ENCODE assay signal across 21 cellular contexts in genomic region chr20:23117738-23118137, GRCh38. TPM values are rescaled to one million over a fixed set of nuclear protein-coding genes. Genes with fewer than 3 reads are reported as not detected.
DNase-seq lines count a peak whose midpoint lies in the region; TF ChIP-seq lines count a peak whose summit lies in the region.
"Had no signal": no experiment of that assay in that cellular context is flagged by ENCODE, and none has a peak within 500 bp of the region (broad histone marks: within the 10 kb centered on the region; RNA-seq: fewer than 3 reads in every experiment).

No MANE protein-coding gene starts in this region.

- WGBS in mesenchymal stem cell: 96% methylated on average over 8 of the region's 8 CpGs
- 93 to 97% (median 95%) methylated on average over 5 to 8 of the region's 8 CpGs for WGBS in spleen, 5 donors

- H3K14ac ChIP-seq in mesenchymal stem cell (ENCODE audit: low read length in 2 of 2): peak overlapping the region in 1 of 2 experiments; percentile 71

- no peak overlapping the region for H3K27ac Mint-ChIP-seq in chondrocyte (ENCODE audit: unreplicated experiment)

- H3K23ac ChIP-seq in mesenchymal stem cell (ENCODE audit: low read length in 2 of 2): no peak overlapping the region

- DNase-seq in mesenchymal stem cell (no peak), spleen (peak; percentile 49), COLO668 (lab: John Stamatoyannopoulos, UW; ENCODE audit: unreplicated experiment) (no peak), NCI-H82 treated with DMSO at 0.1 percent for 48 hours (lab: John Stamatoyannopoulos, UW; ENCODE audit: unreplicated experiment) (no peak), chondrocyte (ENCODE audit: low spot score) (no peak)
- DNase-seq: AML-193; EL; GDM1; IMR-90; KG1; MG63; NCI-H2029; NCI-H446; NCI-H524 treated with DMSO at 0.1 percent for 48 hours; NCI-H774; NK-92 treated with Interleukin-12 subunit alpha and Interleukin-12 subunit beta, amount 100 ng/mL, for 24 hours; PC-9 had no signal

- H2BK15ac ChIP-seq in mesenchymal stem cell (ENCODE audit: low read depth, poor library complexity, severe bottlenecking): peak overlapping the region; percentile 30

- H3K36me3 ChIP-seq in BLaER1 treated with 17β-estradiol and CSF1 and Interleukin-3, amounts not matched to agents 10 nM and 100 nM: peaks cover 0 to 55% (median 0%) of the 10 kb centered on the region in 11 experiments; a peak in 6 of 22 replicates
- H3K36me3 ChIP-seq in OCI-LY3 (replicated peaks; ENCODE audit: low read depth, low read length): no peaks in the 10 kb centered on the region
- no peaks in the 10 kb centered on the region for H3K36me3 ChIP-seq in mesenchymal stem cell (ENCODE audit: control insufficient read depth in 1 of 2, insufficient read depth in 2 of 2, low read depth in 1 of 2, low read length in 2 of 2)
- no peaks in the 10 kb centered on the region for H3K36me3 ChIP-seq in spleen
- H3K36me3 ChIP-seq: MG63, SJCRH30 had no signal

- peak overlapping the region; percentile 54 to 81 (median 75); a peak in 21 of 22 replicates for H3K9ac ChIP-seq in BLaER1 treated with 17β-estradiol and CSF1 and Interleukin-3, amounts not matched to agents 10 nM and 100 nM
- H3K9ac ChIP-seq in OCI-LY3 (ENCODE audit: low read length) (peak overlapping the region; percentile 62), mesenchymal stem cell (ENCODE audit: low read length) (no peak overlapping the region)

- no peaks in the 10 kb centered on the region for H3K9me3 Mint-ChIP-seq in chondrocyte (ENCODE audit: low read depth)

- peak overlapping the region; percentile 64 to 88 (median 81) for H3K27ac ChIP-seq in BLaER1 treated with 17β-estradiol and CSF1 and Interleukin-3, amounts not matched to agents 10 nM and 100 nM
- H3K27ac ChIP-seq in OCI-LY3 (ENCODE audit: low read length) (peak overlapping the region; percentile 79), mesenchymal stem cell (ENCODE audit: low read length, poor library complexity, severe bottlenecking) (no peak overlapping the region), spleen (peak overlapping the region in 1 of 8 donors; percentile 81)
- H3K27ac ChIP-seq: C4-2B, PC-9, SJCRH30 had no signal

- H2AK5ac ChIP-seq in mesenchymal stem cell (ENCODE audit: low read length, severe bottlenecking): no peak overlapping the region

- peaks cover 3% of the 10 kb centered on the region for H3K27me3 Mint-ChIP-seq in chondrocyte (ENCODE audit: low read depth)

- H4K8ac ChIP-seq in mesenchymal stem cell (ENCODE audit: low read length): peak overlapping the region; percentile 13

- H2BK12ac ChIP-seq in mesenchymal stem cell (ENCODE audit: low read length in 2 of 2): peak overlapping the region in 1 of 2 experiments; percentile 29

- H3K79me2 ChIP-seq in OCI-LY3 (ENCODE audit: low read length): no peaks in the 10 kb centered on the region

- no peaks in the 10 kb centered on the region for H4K20me1 ChIP-seq in BLaER1 treated with 17β-estradiol and CSF1 and Interleukin-3, amounts not matched to agents 10 nM and 100 nM
- no peaks in the 10 kb centered on the region for H4K20me1 ChIP-seq in OCI-LY3 (ENCODE audit: insufficient read depth, low read length)

- H3K18ac ChIP-seq in mesenchymal stem cell (ENCODE audit: low read depth in 1 of 2, low read length in 2 of 2): peak overlapping the region in 1 of 2 experiments; percentile 80

- no peak overlapping the region for H4K91ac ChIP-seq in mesenchymal stem cell (ENCODE audit: low read length)

- no peak overlapping the region for H3K4me3 Mint-ChIP-seq in chondrocyte (ENCODE audit: unreplicated experiment)

- H2AFZ ChIP-seq in OCI-LY3 (ENCODE audit: low read depth, low read length) (no peak overlapping the region), mesenchymal stem cell (ENCODE audit: low read depth, low read length) (no peak overlapping the region)
- H2AFZ ChIP-seq: PC-9 had no signal

- peak overlapping the region in 7 of 10 experiments; percentile 45 to 70 (median 60); a peak in 13 of 20 replicates for H3K4me3 ChIP-seq in BLaER1 treated with 17β-estradiol and CSF1 and Interleukin-3, amounts not matched to agents 10 nM and 100 nM
- H3K4me3 ChIP-seq in OCI-LY3 (ENCODE audit: low read length) (peak overlapping the region; percentile 36), mesenchymal stem cell (ENCODE audit: insufficient read depth in 1 of 2, low read depth in 1 of 2, low read length in 2 of 2) (no peak overlapping the region), spleen (no peak overlapping the region)
- H3K4me3 ChIP-seq: MG63, PC-9, SJCRH30 had no signal

- H2BK5ac ChIP-seq in mesenchymal stem cell (ENCODE audit: low read depth, low read length, poor library complexity, severe bottlenecking): no peak overlapping the region

- H2BK120ac ChIP-seq in mesenchymal stem cell (ENCODE audit: low read depth, low read length): no peak overlapping the region

- H3K4me1 Mint-ChIP-seq in chondrocyte (ENCODE audit: low read depth): peaks cover 12% of the 10 kb centered on the region

- peaks cover 87 to 98% (median 96%) of the 10 kb centered on the region in 10 experiments for H3K4me1 ChIP-seq in BLaER1 treated with 17β-estradiol and CSF1 and Interleukin-3, amounts not matched to agents 10 nM and 100 nM
- H3K4me1 ChIP-seq in OCI-LY3 (ENCODE audit: low read length) (peaks cover 81% of the 10 kb centered on the region), mesenchymal stem cell (ENCODE audit: control insufficient read depth, insufficient read depth, low read depth, low read length) (peaks cover 6% of the 10 kb centered on the region), spleen (peaks cover 4 to 84% (median 35%) of the 10 kb centered on the region in 6 donors)

- intact Hi-C loops in spleen (cut with DNase I; ENCODE audit: low total_unique reads): no loop called here

- H3K9me3 ChIP-seq in BLaER1 treated with 17β-estradiol and CSF1 and Interleukin-3, amounts not matched to agents 10 nM and 100 nM (replicated peaks in 1 of 11): no peaks in the 10 kb centered on the region
- H3K9me3 ChIP-seq in OCI-LY3 (ENCODE audit: insufficient read depth, low read length) (no peaks in the 10 kb centered on the region), mesenchymal stem cell (ENCODE audit: control insufficient read depth, low read length) (no peaks in the 10 kb centered on the region), spleen (no peaks in the 10 kb centered on the region)
- H3K9me3 ChIP-seq: MG63, SJCRH30 had no signal

- no peaks in the 10 kb centered on the region for H3K36me3 Mint-ChIP-seq in chondrocyte (ENCODE audit: low read depth)

- H3K79me1 ChIP-seq in mesenchymal stem cell (replicated peaks; ENCODE audit: low read length, poor library complexity, severe bottlenecking): no peaks in the 10 kb centered on the region

- peak overlapping the region in 1 of 2 experiments; percentile 32 for H3K4ac ChIP-seq in mesenchymal stem cell (ENCODE audit: low read depth in 1 of 2, low read length in 2 of 2)

- no peak for TF ChIP-seq CTCF in OCI-LY3 (IDR thresholded peaks at IDR 0.05; ENCODE audit: low read depth, low read length)
- no peak for TF ChIP-seq CTCF in spleen (IDR thresholded peaks at IDR 0.05 in 8 of 11, conservative IDR thresholded peaks at IDR 0.05 in 3 of 11)
- TF ChIP-seq CTCF in chondrocyte (IDR thresholded peaks at IDR 0.05): no peak

- no peaks in the 10 kb centered on the region for H3K27me3 ChIP-seq in BLaER1 treated with 17β-estradiol and CSF1 and Interleukin-3, amounts not matched to agents 10 nM and 100 nM
- H3K27me3 ChIP-seq in OCI-LY3 (ENCODE audit: low read depth, low read length): no peaks in the 10 kb centered on the region
- H3K27me3 ChIP-seq in mesenchymal stem cell (ENCODE audit: control insufficient read depth in 1 of 2, insufficient read depth in 1 of 2, low read length in 2 of 2): no peaks in the 10 kb centered on the region
- H3K27me3 ChIP-seq in spleen (replicated peaks in 1 of 7): peaks cover 0 to 6% (median 0%) of the 10 kb centered on the region in 7 donors
- H3K27me3 ChIP-seq: MG63, SJCRH30 had no signal

- peak overlapping the region; percentile 67 to 98 (median 89) for H3K4me2 ChIP-seq in BLaER1 treated with 17β-estradiol and CSF1 and Interleukin-3, amounts not matched to agents 10 nM and 100 nM
- H3K4me2 ChIP-seq in OCI-LY3 (ENCODE audit: low read length): peak overlapping the region; percentile 78
- H3K4me2 ChIP-seq in mesenchymal stem cell (ENCODE audit: low read length, poor library complexity, severe bottlenecking): no peak overlapping the region
- H3K4me2 ChIP-seq: PC-9 had no signal

- no peak for TF ChIP-seq POLR2A in spleen (IDR thresholded peaks at IDR 0.05)

RNA-seq across cellular contexts. Expression of gene CD93, which starts 31.6 kb away (rescaled TPM):
- polyA plus RNA-seq in mesenchymal stem cell (2013, experiment 1 of 2): 0.01 TPM
- polyA plus RNA-seq in mesenchymal stem cell (2013, experiment 2 of 2): 0.01 TPM
- total RNA-seq in spleen: 100 to 1,000 TPM in 1 of 7 donors, 10 to 100 TPM in 6; 50.4 to 103 (median 75.4) TPM
- 1 to 10 TPM; 4.1 to 6.0 (median 5.9) TPM for polyA plus RNA-seq in spleen
- 0.17 to 3.7 TPM (median 3.4 TPM) in 3 replicates for total RNA-seq in chondrocyte
- total RNA-seq: SJCRH30 had no signal

Comparison
In these comparisons a context has a peak if more than half of its experiments do, and no peak if none do; other contexts are left out.
1. H3K4me3 ChIP-seq: peak in BLaER1 treated with 17β-estradiol and CSF1 and Interleukin-3, amounts not matched to agents 10 nM and 100 nM (7 of 10) and OCI-LY3 (single experiment); none in mesenchymal stem cell (0 of 2) and spleen (0 of 8).
2. RNA of gene CD93, which starts 31.6 kb away (total RNA-seq): 50.4 to 103 TPM in spleen; 0.17 to 3.7 TPM in chondrocyte; every median in the first group is over 10 times any median in the second.